ENCODE assay signal across 8 cellular contexts in the genomic region with DNA sequence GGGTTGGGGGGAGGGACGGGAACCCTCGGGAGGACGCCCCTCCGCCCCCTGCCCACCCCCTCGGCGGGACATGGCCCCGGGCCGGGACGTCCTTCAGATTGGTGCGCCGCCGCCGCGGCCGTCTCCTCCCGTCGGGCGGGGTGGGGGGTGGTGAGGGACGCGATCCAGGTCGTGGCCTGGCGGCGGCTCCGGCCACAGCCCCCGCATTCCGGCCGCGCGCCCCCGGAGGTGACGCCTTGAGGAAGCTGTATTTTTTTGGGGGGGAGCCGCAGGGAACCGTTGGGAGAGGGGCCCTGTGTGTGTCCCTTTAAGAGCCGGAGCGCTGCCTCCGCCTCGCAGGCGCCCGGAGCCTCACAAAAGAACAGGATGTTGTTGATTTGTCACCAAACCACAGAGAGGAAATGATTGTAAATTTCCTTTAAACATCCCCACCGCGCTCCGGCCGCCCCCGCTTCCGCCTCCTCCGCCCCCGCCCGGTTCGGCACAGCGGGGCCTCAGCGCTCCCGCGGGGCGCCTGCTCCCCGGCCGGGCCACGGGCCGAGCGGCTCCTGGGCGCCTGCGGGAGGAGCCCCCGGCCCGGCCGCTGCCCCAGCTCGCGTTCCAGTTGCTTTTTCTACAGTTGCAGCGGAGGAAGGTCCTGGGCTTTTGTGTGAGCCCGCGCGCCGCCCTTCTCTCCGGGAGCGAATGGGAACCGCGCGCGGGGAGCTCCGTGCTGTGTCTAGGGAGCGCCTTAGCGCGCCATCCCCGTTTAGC. TPM values are rescaled to one million over a fixed set of nuclear protein-coding genes. Genes with fewer than 3 reads are reported as not detected.
DNase-seq lines count a peak whose midpoint lies in the region; ATAC-seq and TF ChIP-seq lines count a peak whose summit lies in the region.

No MANE protein-coding gene starts in this region.

- peak overlapping the region; percentile 92 for H3K27ac Mint-ChIP-seq in activated naive CD4-positive, alpha-beta T cell treated with anti-CD3 and anti-CD28 coated beads, Interleukin-2, amount 50 U/mL, for 24 hours
- H3K27ac Mint-ChIP-seq in glutamatergic neuron (ENCODE audit: unreplicated experiment) = peak overlapping the region; percentile 81

- peak overlapping the region; percentile 100 for H2AFZ ChIP-seq in Karpas-422 (ENCODE audit: low read length)

- ATAC-seq in GM21825 (IDR thresholded peaks at IDR 0.05; ENCODE audit: unreplicated experiment) (peak; percentile 87), omental fat pad (ENCODE audit: low FRiP score) (peak; percentile 92)

- peaks cover 58% of the 10 kb centered on the region for H3K4me1 Mint-ChIP-seq in activated naive CD4-positive, alpha-beta T cell treated with anti-CD3 and anti-CD28 coated beads, Interleukin-2, amount 50 U/mL, for 24 hours
- H3K4me1 Mint-ChIP-seq in glutamatergic neuron (ENCODE audit: low read depth, unreplicated experiment) = peaks cover 9% of the 10 kb centered on the region

- DNase-seq in Karpas-422 (peak; percentile 91), SK-N-MC (ENCODE audit: low read depth, low spot score) (peak; percentile 75), glutamatergic neuron (peak; percentile 78), omental fat pad (ENCODE audit: low spot score) (peak; percentile 62)

- H4K20me1 ChIP-seq in Karpas-422 (ENCODE audit: insufficient read depth, low read depth, low read length) = no peaks in the 10 kb centered on the region

- peak overlapping the region; percentile 78 for H3K4me3 ChIP-seq in Karpas-422 (ENCODE audit: low read length)
- peak overlapping the region; percentile 83 for H3K4me3 ChIP-seq in SK-N-MC

- no peak for TF ChIP-seq CTCF in glutamatergic neuron (IDR thresholded peaks at IDR 0.05; ENCODE audit: partially characterized antibody, unreplicated experiment)
- TF ChIP-seq CTCF in omental fat pad (IDR thresholded peaks at IDR 0.05) = no peak

- peak overlapping the region; percentile 55 for H3K9ac ChIP-seq in ES-I3 (ENCODE audit: low read depth, low read length)
- peak overlapping the region; percentile 80 for H3K9ac ChIP-seq in Karpas-422 (ENCODE audit: low read length)
- H3K9ac ChIP-seq in SK-N-MC (ENCODE audit: insufficient read length) = peak overlapping the region; percentile 61

- H3K27me3 ChIP-seq in Karpas-422 (ENCODE audit: low read length) = 0 out of 2 replicates have a peak, but pooled peaks cover 5% of the 10 kb centered on the region

- no peaks in the 10 kb centered on the region for H3K79me2 ChIP-seq in Karpas-422 (ENCODE audit: low read length)

- peaks cover 49% of the 10 kb centered on the region for H3K4me1 ChIP-seq in ES-I3 (ENCODE audit: insufficient read depth, low read length)
- peaks cover 15% of the 10 kb centered on the region for H3K4me1 ChIP-seq in Karpas-422 (ENCODE audit: low read length)

- no peaks in the 10 kb centered on the region for H3K9me3 Mint-ChIP-seq in activated naive CD4-positive, alpha-beta T cell treated with anti-CD3 and anti-CD28 coated beads, Interleukin-2, amount 50 U/mL, for 24 hours
- no peaks in the 10 kb centered on the region for H3K9me3 Mint-ChIP-seq in glutamatergic neuron (ENCODE audit: unreplicated experiment)

- H3K27ac ChIP-seq in Karpas-422 (ENCODE audit: low read length) = no peak overlapping the region
- H3K27ac ChIP-seq in SK-N-MC = peak overlapping the region; percentile 96
- peak overlapping the region; percentile 20 for H3K27ac ChIP-seq in temporal lobe (ENCODE audit: low read depth, low read length)

- no peaks in the 10 kb centered on the region for H3K36me3 Mint-ChIP-seq in activated naive CD4-positive, alpha-beta T cell treated with anti-CD3 and anti-CD28 coated beads, Interleukin-2, amount 50 U/mL, for 24 hours
- H3K36me3 Mint-ChIP-seq in glutamatergic neuron (ENCODE audit: unreplicated experiment) = no peaks in the 10 kb centered on the region

- H3K27me3 Mint-ChIP-seq in activated naive CD4-positive, alpha-beta T cell treated with anti-CD3 and anti-CD28 coated beads, Interleukin-2, amount 50 U/mL, for 24 hours = no peaks in the 10 kb centered on the region
- peaks cover 6% of the 10 kb centered on the region for H3K27me3 Mint-ChIP-seq in glutamatergic neuron (ENCODE audit: unreplicated experiment)

- no peaks in the 10 kb centered on the region for H3K9me3 ChIP-seq in ES-I3 (ENCODE audit: control insufficient read depth, insufficient read depth, low read length)
- H3K9me3 ChIP-seq in Karpas-422 (ENCODE audit: low read length) = no peaks in the 10 kb centered on the region
- no peaks in the 10 kb centered on the region for H3K9me3 ChIP-seq in SK-N-MC (ENCODE audit: low read depth, low read length)

- H3K4me3 Mint-ChIP-seq in activated naive CD4-positive, alpha-beta T cell treated with anti-CD3 and anti-CD28 coated beads, Interleukin-2, amount 50 U/mL, for 24 hours = peak overlapping the region; percentile 86
- H3K4me3 Mint-ChIP-seq in glutamatergic neuron (ENCODE audit: unreplicated experiment) = peak overlapping the region; percentile 85

- H3K4me2 ChIP-seq in Karpas-422 (ENCODE audit: low read depth, low read length, poor library complexity, severe bottlenecking) = peak overlapping the region; percentile 84

- no peaks in the 10 kb centered on the region for H3K9me2 ChIP-seq in Karpas-422 (replicated peaks; ENCODE audit: insufficient read depth, low read length)

- peaks cover 2% of the 10 kb centered on the region; the same call in 1 of the 2 replicates for H3K36me3 ChIP-seq in ES-I3 (ENCODE audit: insufficient read depth, low read length)
- no peaks in the 10 kb centered on the region for H3K36me3 ChIP-seq in Karpas-422 (ENCODE audit: insufficient read depth, low read length)
- H3K36me3 ChIP-seq in SK-N-MC (ENCODE audit: insufficient read depth, low read length) = no peaks in the 10 kb centered on the region

RNA-seq across cellular contexts. Expression of a gene that starts 32.1 kb away (rescaled TPM):
- 0.26 and 0.90 TPM in 2 replicates for total RNA-seq in Karpas-422 (2014; rRNA removed; shearing (Covaris generic); ENCODE audit: low replicate concordance)
- total RNA-seq in glutamatergic neuron (ENCODE audit: unreplicated experiment) (12.5 TPM), omental fat pad (10 to 100 TPM; 40.4 to 93.5 (median 47.3) TPM), temporal lobe (7.1 TPM)
